ENCODE assay signal across 1 cellular context in the genomic region with DNA sequence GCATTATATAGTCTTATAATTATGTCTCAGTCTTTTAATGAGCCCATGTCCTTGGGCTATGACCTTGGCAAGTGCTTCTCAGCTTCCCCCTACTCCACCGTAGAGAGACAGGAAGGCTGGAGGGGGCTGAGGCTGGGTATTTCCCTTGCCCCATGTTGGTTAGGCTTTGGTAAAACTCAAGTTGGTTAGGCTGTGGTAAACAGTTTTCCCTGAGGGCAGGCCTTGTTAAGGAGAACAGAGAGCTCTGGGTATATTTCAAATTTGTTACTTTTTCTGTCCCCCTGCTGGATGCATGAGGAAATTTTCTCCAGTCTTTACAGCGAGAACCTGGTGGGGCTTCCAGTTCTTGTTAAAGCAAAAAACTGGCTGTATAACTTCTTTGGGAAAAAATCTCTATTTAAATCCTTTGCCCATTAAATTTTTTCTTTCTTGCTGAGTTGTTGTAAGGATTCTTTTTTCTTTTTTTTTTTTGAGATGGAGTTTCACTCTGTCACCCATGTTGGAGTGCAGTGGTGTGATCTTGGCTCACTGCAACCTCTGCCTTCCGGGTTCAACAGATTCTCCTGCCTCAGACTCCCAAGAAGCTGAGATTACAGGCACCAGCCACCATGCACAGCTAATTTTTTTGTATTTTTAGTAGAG.
TF ChIP-seq lines count a peak whose summit lies in the region.

No MANE protein-coding gene starts in this region.

TF ChIP-seq in K562, 482 proteins besides CTCF, POLR2A, EP300 and RAD21 (continued from another document):
- TF ChIP-seq, protein P1, sequence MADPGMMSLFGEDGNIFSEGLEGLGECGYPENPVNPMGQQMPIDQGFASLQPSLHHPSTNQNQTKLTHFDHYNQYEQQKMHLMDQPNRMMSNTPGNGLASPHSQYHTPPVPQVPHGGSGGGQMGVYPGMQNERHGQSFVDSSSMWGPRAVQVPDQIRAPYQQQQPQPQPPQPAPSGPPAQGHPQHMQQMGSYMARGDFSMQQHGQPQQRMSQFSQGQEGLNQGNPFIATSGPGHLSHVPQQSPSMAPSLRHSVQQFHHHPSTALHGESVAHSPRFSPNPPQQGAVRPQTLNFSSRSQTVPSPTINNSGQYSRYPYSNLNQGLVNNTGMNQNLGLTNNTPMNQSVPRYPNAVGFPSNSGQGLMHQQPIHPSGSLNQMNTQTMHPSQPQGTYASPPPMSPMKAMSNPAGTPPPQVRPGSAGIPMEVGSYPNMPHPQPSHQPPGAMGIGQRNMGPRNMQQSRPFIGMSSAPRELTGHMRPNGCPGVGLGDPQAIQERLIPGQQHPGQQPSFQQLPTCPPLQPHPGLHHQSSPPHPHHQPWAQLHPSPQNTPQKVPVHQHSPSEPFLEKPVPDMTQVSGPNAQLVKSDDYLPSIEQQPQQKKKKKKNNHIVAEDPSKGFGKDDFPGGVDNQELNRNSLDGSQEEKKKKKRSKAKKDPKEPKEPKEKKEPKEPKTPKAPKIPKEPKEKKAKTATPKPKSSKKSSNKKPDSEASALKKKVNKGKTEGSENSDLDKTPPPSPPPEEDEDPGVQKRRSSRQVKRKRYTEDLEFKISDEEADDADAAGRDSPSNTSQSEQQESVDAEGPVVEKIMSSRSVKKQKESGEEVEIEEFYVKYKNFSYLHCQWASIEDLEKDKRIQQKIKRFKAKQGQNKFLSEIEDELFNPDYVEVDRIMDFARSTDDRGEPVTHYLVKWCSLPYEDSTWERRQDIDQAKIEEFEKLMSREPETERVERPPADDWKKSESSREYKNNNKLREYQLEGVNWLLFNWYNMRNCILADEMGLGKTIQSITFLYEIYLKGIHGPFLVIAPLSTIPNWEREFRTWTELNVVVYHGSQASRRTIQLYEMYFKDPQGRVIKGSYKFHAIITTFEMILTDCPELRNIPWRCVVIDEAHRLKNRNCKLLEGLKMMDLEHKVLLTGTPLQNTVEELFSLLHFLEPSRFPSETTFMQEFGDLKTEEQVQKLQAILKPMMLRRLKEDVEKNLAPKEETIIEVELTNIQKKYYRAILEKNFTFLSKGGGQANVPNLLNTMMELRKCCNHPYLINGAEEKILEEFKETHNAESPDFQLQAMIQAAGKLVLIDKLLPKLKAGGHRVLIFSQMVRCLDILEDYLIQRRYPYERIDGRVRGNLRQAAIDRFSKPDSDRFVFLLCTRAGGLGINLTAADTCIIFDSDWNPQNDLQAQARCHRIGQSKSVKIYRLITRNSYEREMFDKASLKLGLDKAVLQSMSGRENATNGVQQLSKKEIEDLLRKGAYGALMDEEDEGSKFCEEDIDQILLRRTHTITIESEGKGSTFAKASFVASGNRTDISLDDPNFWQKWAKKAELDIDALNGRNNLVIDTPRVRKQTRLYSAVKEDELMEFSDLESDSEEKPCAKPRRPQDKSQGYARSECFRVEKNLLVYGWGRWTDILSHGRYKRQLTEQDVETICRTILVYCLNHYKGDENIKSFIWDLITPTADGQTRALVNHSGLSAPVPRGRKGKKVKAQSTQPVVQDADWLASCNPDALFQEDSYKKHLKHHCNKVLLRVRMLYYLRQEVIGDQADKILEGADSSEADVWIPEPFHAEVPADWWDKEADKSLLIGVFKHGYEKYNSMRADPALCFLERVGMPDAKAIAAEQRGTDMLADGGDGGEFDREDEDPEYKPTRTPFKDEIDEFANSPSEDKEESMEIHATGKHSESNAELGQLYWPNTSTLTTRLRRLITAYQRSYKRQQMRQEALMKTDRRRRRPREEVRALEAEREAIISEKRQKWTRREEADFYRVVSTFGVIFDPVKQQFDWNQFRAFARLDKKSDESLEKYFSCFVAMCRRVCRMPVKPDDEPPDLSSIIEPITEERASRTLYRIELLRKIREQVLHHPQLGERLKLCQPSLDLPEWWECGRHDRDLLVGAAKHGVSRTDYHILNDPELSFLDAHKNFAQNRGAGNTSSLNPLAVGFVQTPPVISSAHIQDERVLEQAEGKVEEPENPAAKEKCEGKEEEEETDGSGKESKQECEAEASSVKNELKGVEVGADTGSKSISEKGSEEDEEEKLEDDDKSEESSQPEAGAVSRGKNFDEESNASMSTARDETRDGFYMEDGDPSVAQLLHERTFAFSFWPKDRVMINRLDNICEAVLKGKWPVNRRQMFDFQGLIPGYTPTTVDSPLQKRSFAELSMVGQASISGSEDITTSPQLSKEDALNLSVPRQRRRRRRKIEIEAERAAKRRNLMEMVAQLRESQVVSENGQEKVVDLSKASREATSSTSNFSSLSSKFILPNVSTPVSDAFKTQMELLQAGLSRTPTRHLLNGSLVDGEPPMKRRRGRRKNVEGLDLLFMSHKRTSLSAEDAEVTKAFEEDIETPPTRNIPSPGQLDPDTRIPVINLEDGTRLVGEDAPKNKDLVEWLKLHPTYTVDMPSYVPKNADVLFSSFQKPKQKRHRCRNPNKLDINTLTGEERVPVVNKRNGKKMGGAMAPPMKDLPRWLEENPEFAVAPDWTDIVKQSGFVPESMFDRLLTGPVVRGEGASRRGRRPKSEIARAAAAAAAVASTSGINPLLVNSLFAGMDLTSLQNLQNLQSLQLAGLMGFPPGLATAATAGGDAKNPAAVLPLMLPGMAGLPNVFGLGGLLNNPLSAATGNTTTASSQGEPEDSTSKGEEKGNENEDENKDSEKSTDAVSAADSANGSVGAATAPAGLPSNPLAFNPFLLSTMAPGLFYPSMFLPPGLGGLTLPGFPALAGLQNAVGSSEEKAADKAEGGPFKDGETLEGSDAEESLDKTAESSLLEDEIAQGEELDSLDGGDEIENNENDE (IDR thresholded peaks at IDR 0.05; ENCODE audit: low read depth, low read length) = no peak
- no peak for TF ChIP-seq KDM1A (IDR thresholded peaks at IDR 0.05)
- TF ChIP-seq, protein P2, sequence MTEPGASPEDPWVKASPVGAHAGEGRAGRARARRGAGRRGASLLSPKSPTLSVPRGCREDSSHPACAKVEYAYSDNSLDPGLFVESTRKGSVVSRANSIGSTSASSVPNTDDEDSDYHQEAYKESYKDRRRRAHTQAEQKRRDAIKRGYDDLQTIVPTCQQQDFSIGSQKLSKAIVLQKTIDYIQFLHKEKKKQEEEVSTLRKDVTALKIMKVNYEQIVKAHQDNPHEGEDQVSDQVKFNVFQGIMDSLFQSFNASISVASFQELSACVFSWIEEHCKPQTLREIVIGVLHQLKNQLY (CRISPR knock-in tag; conservative IDR thresholded peaks at IDR 0.05) = no peak
- TF ChIP-seq OTX1 (CRISPR knock-in tag; IDR thresholded peaks at IDR 0.05) = no peak
- no peak for TF ChIP-seq SMARCA5 (IDR thresholded peaks at IDR 0.05)
- TF ChIP-seq GABPB1 (CRISPR knock-in tag; IDR thresholded peaks at IDR 0.05) = no peak
- TF ChIP-seq SMAD3 (CRISPR knock-in tag; conservative IDR thresholded peaks at IDR 0.05) = no peak
- no peak for TF ChIP-seq HDAC2 (IDR thresholded peaks at IDR 0.05)
- TF ChIP-seq HLTF (IDR thresholded peaks at IDR 0.05) = no peak
- TF ChIP-seq, protein P3, sequence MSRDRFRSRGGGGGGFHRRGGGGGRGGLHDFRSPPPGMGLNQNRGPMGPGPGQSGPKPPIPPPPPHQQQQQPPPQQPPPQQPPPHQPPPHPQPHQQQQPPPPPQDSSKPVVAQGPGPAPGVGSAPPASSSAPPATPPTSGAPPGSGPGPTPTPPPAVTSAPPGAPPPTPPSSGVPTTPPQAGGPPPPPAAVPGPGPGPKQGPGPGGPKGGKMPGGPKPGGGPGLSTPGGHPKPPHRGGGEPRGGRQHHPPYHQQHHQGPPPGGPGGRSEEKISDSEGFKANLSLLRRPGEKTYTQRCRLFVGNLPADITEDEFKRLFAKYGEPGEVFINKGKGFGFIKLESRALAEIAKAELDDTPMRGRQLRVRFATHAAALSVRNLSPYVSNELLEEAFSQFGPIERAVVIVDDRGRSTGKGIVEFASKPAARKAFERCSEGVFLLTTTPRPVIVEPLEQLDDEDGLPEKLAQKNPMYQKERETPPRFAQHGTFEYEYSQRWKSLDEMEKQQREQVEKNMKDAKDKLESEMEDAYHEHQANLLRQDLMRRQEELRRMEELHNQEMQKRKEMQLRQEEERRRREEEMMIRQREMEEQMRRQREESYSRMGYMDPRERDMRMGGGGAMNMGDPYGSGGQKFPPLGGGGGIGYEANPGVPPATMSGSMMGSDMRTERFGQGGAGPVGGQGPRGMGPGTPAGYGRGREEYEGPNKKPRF (IDR thresholded peaks at IDR 0.05; ENCODE audit: low read depth, low read length) = no peak
- TF ChIP-seq ZC3H11A (IDR thresholded peaks at IDR 0.05; ENCODE audit: low read depth, low read length) = no peak
- TF ChIP-seq TFAM (CRISPR knock-in tag; conservative IDR thresholded peaks at IDR 0.05) = no peak
- no peak for TF ChIP-seq PHTF2 (CRISPR knock-in tag; IDR thresholded peaks at IDR 0.05)
- TF ChIP-seq ZNF764 (CRISPR knock-in tag; IDR thresholded peaks at IDR 0.05; ENCODE audit: low read depth) = no peak
- no peak for TF ChIP-seq RBM17 (IDR thresholded peaks at IDR 0.05; ENCODE audit: borderline replicate concordance, low read depth, low read length)
- no peak for TF ChIP-seq ZNF24 (IDR thresholded peaks at IDR 0.05)
TF ChIP-seq in K562: peak in this region for 17.
